ENCODE assay signal across 3 cellular contexts in genomic region chr6:108093781-108094180, GRCh38.
"Had no signal": no experiment of that assay in that cellular context is flagged by ENCODE, and none has a peak within 500 bp of the region (broad histone marks: within the 10 kb centered on the region; RNA-seq: fewer than 3 reads in every experiment).

No MANE protein-coding gene starts in this region.

- H3K4me3 ChIP-seq: GM12878 had no signal

- DNase-seq: GDM1, GF-D8 had no signal

- ATAC-seq: GM12878 had no signal
